Comparison of ENCODE assay signal across 2 cellular contexts in the genomic region with DNA sequence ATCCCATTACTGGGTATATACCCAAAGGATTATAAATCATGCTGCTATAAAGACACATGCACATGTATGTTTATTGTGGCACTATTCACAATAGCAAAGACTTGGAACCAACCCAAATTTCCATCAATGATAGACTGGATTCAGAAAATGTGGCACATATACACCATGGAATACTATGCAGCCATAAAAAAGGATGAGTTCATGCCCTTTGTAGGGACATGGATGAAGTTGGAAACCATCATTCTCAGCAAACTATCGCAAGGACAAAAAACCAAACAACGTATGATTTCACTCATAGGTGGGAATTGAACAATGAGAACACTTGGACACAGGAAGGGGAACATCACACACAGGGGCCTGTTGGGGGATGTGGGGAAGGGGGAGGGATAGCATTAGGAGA.
DNase-seq lines count a peak whose midpoint lies in the region; ATAC-seq, FAIRE-seq and TF ChIP-seq lines count a peak whose summit lies in the region.
"Not testable (repeated sequence)": the region's sequence is repeated elsewhere in the genome, so short reads cannot be mapped to it uniquely, and the experiment has no call there.

No MANE protein-coding gene starts in this region.

- not testable (repeated sequence) for H3K9me3 ChIP-seq in HEK293 (ENCODE audit: control insufficient read depth, insufficient read depth, low read depth, low read length); K562 (replicated peaks; ENCODE audit: control insufficient read depth, insufficient read depth, low read depth, low read length)

- not testable (repeated sequence) for H3K27ac ChIP-seq in HEK293 (ENCODE audit: extremely low read depth, low read depth, low read length); K562 (ENCODE audit: extremely low read depth, low read depth, low read length)

- not testable (repeated sequence) for H2AFZ ChIP-seq in K562 (ENCODE audit: low read depth, low read length)

- not testable (repeated sequence) for TF ChIP-seq RAD21 in K562 (CRISPR knock-in tag; conservative IDR thresholded peaks at IDR 0.05 in 1 of 2, IDR thresholded peaks at IDR 0.05 in 1 of 2)

- not testable (repeated sequence) for ATAC-seq in K562

- FAIRE-seq in K562 (lab: Jason Lieb, UNC), result not testable (repeated sequence)

- CTCF ChIA-PET in HEK293 (lab: Yijun Ruan, JAX); K562 (lab: Yijun Ruan, JAX; ENCODE audit: low intra/inter-chr PET ratio): not testable (repeated sequence)

- TF ChIP-seq EP300 in K562 (IDR thresholded peaks at IDR 0.05; ENCODE audit: low read length), result not testable (repeated sequence)

- H3K36me3 ChIP-seq in HEK293 (ENCODE audit: control insufficient read depth in 2 of 2, insufficient read depth in 1 of 2, low read length in 2 of 2); K562 (ENCODE audit: control insufficient read depth, insufficient read depth, low read length): not testable (repeated sequence)

- not testable (repeated sequence) for H3K79me2 ChIP-seq in K562 (ENCODE audit: control insufficient read depth, insufficient read depth, low read length)

- not testable (repeated sequence) for TF ChIP-seq POLR2A in K562 (conservative IDR thresholded peaks at IDR 0.05)

- intact Hi-C loops in K562 (cut with micrococcal nuclease), result not testable (repeated sequence)

- BruUV-seq in K562 (replicated peaks; lab: Mats Ljungman, UMichigan), result not testable (repeated sequence)

- not testable (repeated sequence) for TF ChIP-seq CTCF in HEK293 (tag by site-specific recombination; IDR thresholded peaks at IDR 0.05); K562 (IDR thresholded peaks at IDR 0.05 in 2 of 3, conservative IDR thresholded peaks at IDR 0.05 in 1 of 3; ENCODE audit: insufficient read depth in 2 of 3, low read depth in 1 of 3, low read length in 3 of 3)

- WGBS in K562 (ENCODE audit: insufficient coverage, low coverage, missing lambda C conversion rate), result 11% methylated on average over 2 of the region's 2 CpGs

- H4K20me1 ChIP-seq in K562 (replicated peaks; ENCODE audit: control insufficient read depth, insufficient read depth, low read length), result not testable (repeated sequence)

- not testable (repeated sequence) for H3K4me2 ChIP-seq in K562 (ENCODE audit: insufficient read depth, low read length)

- H3K9ac ChIP-seq in K562 (ENCODE audit: insufficient read depth in 1 of 2, low read depth in 2 of 2, low read length in 2 of 2), result not testable (repeated sequence)

- DNase-seq in K562 (ENCODE audit: extremely low read depth in 1 of 4, low spot score in 3 of 4), result not testable (repeated sequence)

- H3K9me1 ChIP-seq in K562 (ENCODE audit: control insufficient read depth, insufficient read depth, low read length), result not testable (repeated sequence)

- H3K4me1 ChIP-seq in HEK293 (ENCODE audit: control insufficient read depth, insufficient read depth, low read length); K562 (replicated peaks in 1 of 2; ENCODE audit: control insufficient read depth in 2 of 2, insufficient read depth in 2 of 2, low read length in 2 of 2): not testable (repeated sequence)

- H3K4me3 ChIP-seq in HEK293 (ENCODE audit: low read depth, low read length); K562: not testable (repeated sequence)

- POLR2A ChIA-PET in HEK293 (lab: Yijun Ruan, JAX); K562 (lab: Yijun Ruan, JAX): not testable (repeated sequence)

- in situ Hi-C loops in K562 (cut with MboI), result not testable (repeated sequence)

- not testable (repeated sequence) for H3K27me3 ChIP-seq in K562 (ENCODE audit: control insufficient read depth in 2 of 2, insufficient read depth in 2 of 2, low read length in 2 of 2)

TF ChIP-seq in HEK293, 187 proteins besides CTCF, POLR2A, EP300 and RAD21:
- peak; percentile 82 for TF ChIP-seq ZNF580 (tag by site-specific recombination; IDR thresholded peaks at IDR 0.05)
- peak; percentile 85 for TF ChIP-seq ZNF146 (tag by site-specific recombination; IDR thresholded peaks at IDR 0.05)

TF ChIP-seq in K562, 482 proteins besides CTCF, POLR2A, EP300 and RAD21:
- TF ChIP-seq ZNF146 (CRISPR knock-in tag; IDR thresholded peaks at IDR 0.05; ENCODE audit: unreplicated experiment), result peak; percentile 15
